In genomic region chrX:48575642-48576041, GRCh38 we compare ENCODE assay signal across 9 cellular contexts. TPM values are rescaled to one million over a fixed set of nuclear protein-coding genes. Genes with fewer than 3 reads are reported as not detected.
DNase-seq lines count a peak whose midpoint lies in the region; ATAC-seq and TF ChIP-seq lines count a peak whose summit lies in the region.
"Had no signal": no experiment of that assay in that cellular context is flagged by ENCODE, and none has a peak within 500 bp of the region (broad histone marks: within the 10 kb centered on the region; RNA-seq: fewer than 3 reads in every experiment).

No MANE protein-coding gene starts in this region.

- peaks cover 11 to 14% of the 10 kb centered on the region in 2 donors for H3K4me1 ChIP-seq in gastrocnemius medialis

- POLR2A ChIA-PET in T-cell (lab: Charles Lee): no interaction called here

- CTCF ChIA-PET in T-cell (lab: Charles Lee): interaction anchor here in 1 of 2 donors (2.0 kb wide), 1 partner anchor 37 kb away, joined by 7 read pairs; the partner anchor contains the start of gene TBC1D25

- no peaks in the 10 kb centered on the region for H3K9me3 Mint-ChIP-seq in T-cell

- H3K9me3 ChIP-seq in gastrocnemius medialis: no peaks in the 10 kb centered on the region

- TF ChIP-seq POLR2A in GM19099 (IDR thresholded peaks at IDR 0.05; ENCODE audit: extremely low read depth, insufficient read length, low read depth) (peak; percentile 3), gastrocnemius medialis (IDR thresholded peaks at IDR 0.05) (no peak)

- peaks cover 16% of the 10 kb centered on the region for H3K36me3 Mint-ChIP-seq in T-cell

- in situ Hi-C loops in gastrocnemius medialis (cut with MboI; ENCODE audit: low sequenced_read_pairs in 4 of 4): no loop called here
- in situ Hi-C loops in GM13977 (cut with MboI; ENCODE audit: low pct_unique_long_range_greater_than_20kb, low sequenced_read_pairs, unreplicated experiment): no loop called here

- intact Hi-C loops in gastrocnemius medialis (cut with DNase I; ENCODE audit: low total_unique reads): loop anchor here (10.0 kb wide), 1 partner anchor 101 kb away; the partner anchor contains the start of genes FTSJ1 and SLC38A5

- DNase-seq in T-cell: no peak
- DNase-seq in fibroblast of mammary gland (ENCODE audit: low read depth): no peak
- no peak for DNase-seq in gastrocnemius medialis
- DNase-seq in OCI-M1 (lab: John Stamatoyannopoulos, UW): no peak
- DNase-seq in GM13977 (ENCODE audit: low spot score): no peak
- no peak for DNase-seq in activated gamma-delta T cell treated with Interleukin-2 at 50 U/mL for 16 hours
- DNase-seq: RPMI8226 had no signal

- peak overlapping the region in 1 of 2 donors; percentile 48 for H3K27ac Mint-ChIP-seq in T-cell

- no peaks in the 10 kb centered on the region for H3K27me3 Mint-ChIP-seq in T-cell

- H3K4me3 Mint-ChIP-seq in T-cell: peak overlapping the region; percentile 97 to 99 (median 98)

- H3K4me1 Mint-ChIP-seq in T-cell: peaks cover 20 to 34% (median 23%) of the 10 kb centered on the region in 3 donors

- ATAC-seq in T-cell (replicated peaks in 1 of 4) (no peak), gastrocnemius medialis (no peak), HG02763 (IDR thresholded peaks at IDR 0.05; ENCODE audit: unreplicated experiment) (no peak)

- TF ChIP-seq CTCF in fibroblast of mammary gland (conservative IDR thresholded peaks at IDR 0.05; ENCODE audit: control insufficient read depth, insufficient read depth, low read depth, low read length) (no peak), gastrocnemius medialis (IDR thresholded peaks at IDR 0.05 in 4 of 5, conservative IDR thresholded peaks at IDR 0.05 in 1 of 5) (no peak), GM13977 (IDR thresholded peaks at IDR 0.05; ENCODE audit: extremely low read depth, insufficient read depth, missing control alignments) (no peak)

- peaks cover 0 to 36% of the 10 kb centered on the region in 2 donors for H3K36me3 ChIP-seq in gastrocnemius medialis

- peak overlapping the region; percentile 94 to 99 (median 98) for H3K27ac ChIP-seq in gastrocnemius medialis

- H3K4me3 ChIP-seq in fibroblast of mammary gland (ENCODE audit: control insufficient read depth, low read depth, low read length) (peak overlapping the region; percentile 74), gastrocnemius medialis (peak overlapping the region; percentile 64 to 89 (median 81))

- no peaks in the 10 kb centered on the region for H3K27me3 ChIP-seq in gastrocnemius medialis

RNA-seq across cellular contexts. Expression of gene RBM3, which starts 1.4 kb away (rescaled TPM):
- total RNA-seq in T-cell: 100 to 1,000 TPM; 212 to 345 (median 222) TPM
- 10 to 100 TPM; 49.2 to 92.1 (median 59.9) TPM for total RNA-seq in gastrocnemius medialis

RNA-seq across cellular contexts. Expression of gene WDR13, which starts 21.6 kb away (rescaled TPM):
- 10 to 100 TPM; 39.0 to 65.9 (median 59.3) TPM for total RNA-seq in T-cell
- total RNA-seq in gastrocnemius medialis: 100 to 1,000 TPM in 3 of 4 donors, 10 to 100 TPM in 1; 82.7 to 143 (median 133) TPM

RNA-seq across cellular contexts. Expression of gene TBC1D25, which starts 36.1 kb away (rescaled TPM):
- total RNA-seq in T-cell: 10 to 100 TPM; 27.0 to 30.6 (median 29.5) TPM
- total RNA-seq in gastrocnemius medialis: 10 to 100 TPM; 10.3 to 14.8 (median 11.9) TPM

RNA-seq across cellular contexts. Expression of gene EBP, which starts 54.0 kb away (rescaled TPM):
- 10 to 100 TPM; 41.1 to 60.4 (median 46.1) TPM for total RNA-seq in T-cell
- 1 to 10 TPM; 2.7 to 5.3 (median 4.3) TPM for total RNA-seq in gastrocnemius medialis
